ENCODE assay signal across 8 cellular contexts in genomic region chr9:128685636-128686489, GRCh38. TPM values are rescaled to one million over a fixed set of nuclear protein-coding genes. Genes with fewer than 3 reads are reported as not detected.
DNase-seq lines count a peak whose midpoint lies in the region; ATAC-seq and TF ChIP-seq lines count a peak whose summit lies in the region.

No MANE protein-coding gene starts in this region.

- WGBS in transverse colon (ENCODE audit: low coverage in 1 of 2), 2 donors: 19 to 48% methylated on average over 3 to 17 of the region's 17 CpGs

- peaks cover 51% of the 10 kb centered on the region for H3K4me1 Mint-ChIP-seq in activated T-cell treated with anti-CD3 and anti-CD28 coated beads, Interleukin-2, amount 50 U/mL, for 24 hours (ENCODE audit: low read depth)

- H3K4me1 ChIP-seq in transverse colon: peaks cover 22 to 58% (median 44%) of the 10 kb centered on the region in 4 donors

- in situ Hi-C loops in transverse colon (cut with MboI; ENCODE audit: low pct_ligation_motif_present in 1 of 4, low pct_unique_long_range_greater_than_20kb in 1 of 4, low sequenced_read_pairs in 3 of 4): no loop called here

- no peak for TF ChIP-seq CTCF in transverse colon (IDR thresholded peaks at IDR 0.05)

- no peak for TF ChIP-seq EP300 in transverse colon (IDR thresholded peaks at IDR 0.05; ENCODE audit: low read depth)

- H3K27me3 ChIP-seq in transverse colon: no peaks in the 10 kb centered on the region

- H3K27me3 Mint-ChIP-seq in activated T-cell treated with anti-CD3 and anti-CD28 coated beads, Interleukin-2, amount 50 U/mL, for 24 hours: no peaks in the 10 kb centered on the region

- H3K4me3 ChIP-seq in transverse colon: peak overlapping the region in 2 of 4 donors; percentile 9 to 37

- peaks cover 41% of the 10 kb centered on the region for H3K36me3 Mint-ChIP-seq in activated T-cell treated with anti-CD3 and anti-CD28 coated beads, Interleukin-2, amount 50 U/mL, for 24 hours (ENCODE audit: low read depth)

- DNase-seq in activated T-cell treated with anti-CD3 and anti-CD28 coated beads for 1 hour (ENCODE audit: low read depth): peak; percentile 30
- no peak for DNase-seq in activated T-cell treated with anti-CD3 and anti-CD28 coated beads, Interleukin-2, amount 50 U/mL, for 1 hour
- peak; percentile 57 for DNase-seq in activated T-cell treated with anti-CD3 and anti-CD28 coated beads, Interleukin-2, amount 50 U/mL, for 24 hours
- DNase-seq in kidney tubule cell (ENCODE audit: low spot score): peak; percentile 43
- DNase-seq in transverse colon: peak; percentile 68
- DNase-seq in occipital lobe (lab: John Stamatoyannopoulos, UW): no peak
- DNase-seq in left ventricle myocardium superior: no peak

- no peaks in the 10 kb centered on the region for H3K9me3 ChIP-seq in transverse colon

- H3K9me3 Mint-ChIP-seq in activated T-cell treated with anti-CD3 and anti-CD28 coated beads, Interleukin-2, amount 50 U/mL, for 24 hours: no peaks in the 10 kb centered on the region

- peak overlapping the region; percentile 87 to 91 (median 90) for H3K27ac ChIP-seq in transverse colon

- intact Hi-C loops in transverse colon (cut with DNase I; ENCODE audit: low total_unique reads): no loop called here
- intact Hi-C loops in left ventricle myocardium superior (cut with micrococcal nuclease): no loop called here

- H3K27ac Mint-ChIP-seq in activated T-cell treated with anti-CD3 and anti-CD28 coated beads, Interleukin-2, amount 50 U/mL, for 24 hours: peak overlapping the region; percentile 94

- TF ChIP-seq POLR2A in transverse colon (IDR thresholded peaks at IDR 0.05): peak; percentile 35

- peak overlapping the region; percentile 93 for H3K4me3 Mint-ChIP-seq in activated T-cell treated with anti-CD3 and anti-CD28 coated beads, Interleukin-2, amount 50 U/mL, for 24 hours

- H3K36me3 ChIP-seq in transverse colon: no peaks in the 10 kb centered on the region

- ATAC-seq in left ventricle myocardium superior: no peak
- no peak for ATAC-seq in GM21825 (IDR thresholded peaks at IDR 0.05; ENCODE audit: unreplicated experiment)

RNA-seq across cellular contexts. Expression of gene SET, which starts 3.2 kb away (rescaled TPM):
- total RNA-seq in transverse colon: 100 to 1,000 TPM in 1 of 4 donors, 10 to 100 TPM in 3; 29.2 to 153 (median 64.4) TPM
- 849 TPM for total RNA-seq in occipital lobe
- total RNA-seq in left ventricle myocardium superior: 201 TPM

RNA-seq across cellular contexts. Expression of gene PKN3, which starts 16.4 kb away (rescaled TPM):
- total RNA-seq in transverse colon: 10 to 100 TPM in 1 of 4 donors, 1 to 10 TPM in 3; 1.9 to 20.1 (median 5.8) TPM
- 0.31 TPM for total RNA-seq in occipital lobe
- 5.9 TPM for total RNA-seq in left ventricle myocardium superior

RNA-seq across cellular contexts. Expression of gene DYNC2I2, which starts 29.2 kb away (rescaled TPM):
- total RNA-seq in transverse colon (100 to 1,000 TPM in 2 of 4 donors, 10 to 100 TPM in 2; 41.4 to 160 (median 94.9) TPM), occipital lobe (32.0 TPM), left ventricle myocardium superior (36.8 TPM)

RNA-seq across cellular contexts. Expression of gene ZDHHC12, which starts 38.1 kb away (rescaled TPM):
- total RNA-seq in transverse colon (100 to 1,000 TPM in 2 of 4 donors, 10 to 100 TPM in 2; 35.6 to 190 (median 123) TPM), occipital lobe (0.94 TPM), left ventricle myocardium superior (5.7 TPM)

Comparison
In these comparisons a context has a peak if more than half of its experiments do, and no peak if none do; other contexts are left out.
1. DNase-seq: peak in activated T-cell treated with anti-CD3 and anti-CD28 coated beads for 1 hour (single experiment), activated T-cell treated with anti-CD3 and anti-CD28 coated beads, Interleukin-2, amount 50 U/mL, for 24 hours (single experiment), kidney tubule cell (single experiment) and transverse colon (single experiment); none in activated T-cell treated with anti-CD3 and anti-CD28 coated beads, Interleukin-2, amount 50 U/mL, for 1 hour (single experiment), occipital lobe (single experiment) and left ventricle myocardium superior (single experiment).